17 cellular contexts compared by ENCODE assay signal in the genomic region with DNA sequence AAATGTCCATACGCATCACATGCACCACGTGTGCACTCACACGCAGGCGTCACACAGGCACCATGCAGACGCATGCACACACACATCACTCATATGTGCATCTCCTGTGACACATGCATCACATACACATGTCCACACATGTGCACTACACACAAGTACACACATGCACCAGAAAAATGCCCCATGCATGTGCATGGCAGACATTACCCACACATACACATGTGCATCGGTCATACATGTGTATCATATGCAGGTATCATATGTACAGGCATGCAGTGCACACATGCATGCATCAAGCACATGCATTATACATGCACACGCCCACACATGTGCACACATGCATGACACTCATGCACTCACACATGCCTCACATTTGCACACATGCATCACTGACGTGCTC.
"Had no signal": no experiment of that assay in that cellular context is flagged by ENCODE, and none has a peak within 500 bp of the region (broad histone marks: within the 10 kb centered on the region; RNA-seq: fewer than 3 reads in every experiment).

No MANE protein-coding gene starts in this region.

- H3K27ac Mint-ChIP-seq: activated naive CD4-positive, alpha-beta T cell treated with anti-CD3 and anti-CD28 coated beads, Interleukin-2, amount 50 U/mL, for 24 hours; activated T-cell treated with anti-CD3 and anti-CD28 coated beads, Interleukin-2, amount 50 U/mL, for 24 hours; T-cell had no signal

- H3K4me1 Mint-ChIP-seq: activated naive CD4-positive, alpha-beta T cell treated with anti-CD3 and anti-CD28 coated beads, Interleukin-2, amount 50 U/mL, for 24 hours; T-cell had no signal

- H3K9me3 ChIP-seq: adrenal gland, colonic mucosa, esophagus muscularis mucosa, transverse colon had no signal

- H3K9me3 Mint-ChIP-seq: activated naive CD4-positive, alpha-beta T cell treated with anti-CD3 and anti-CD28 coated beads, Interleukin-2, amount 50 U/mL, for 24 hours; activated T-cell treated with anti-CD3 and anti-CD28 coated beads, Interleukin-2, amount 50 U/mL, for 24 hours; T-cell had no signal

- H3K4me3 Mint-ChIP-seq: activated naive CD4-positive, alpha-beta T cell treated with anti-CD3 and anti-CD28 coated beads, Interleukin-2, amount 50 U/mL, for 24 hours; activated T-cell treated with anti-CD3 and anti-CD28 coated beads, Interleukin-2, amount 50 U/mL, for 24 hours; T-cell had no signal

- H3K36me3 ChIP-seq: adrenal gland, colonic mucosa, esophagus muscularis mucosa, transverse colon had no signal

- DNase-seq: activated CD4-positive, alpha-beta T cell treated with anti-CD3 and anti-CD28 coated beads, Interleukin-2, amount 50 U/mL, for 1 hour; activated T-cell treated with anti-CD3 and anti-CD28 coated beads, Interleukin-2, amount 50 U/mL, for 24 hours; caudate nucleus; colonic mucosa; mesendoderm; stimulated activated CD4-positive, alpha-beta T cell treated with anti-CD3 and anti-CD28 coated beads, Interleukin-4, amount 100 ng/mL, for 1 hour; stimulated activated naive CD4-positive, alpha-beta T cell; T-cell; T-helper 9 cell; transverse colon had no signal

- ATAC-seq: activated CD4-positive, CD25-positive, alpha-beta regulatory T cell treated with anti-CD3 and anti-CD28 coated beads, Interleukin-2, amount 50 U/mL, for 24 hours; T-cell had no signal

- H3K27me3 ChIP-seq: adrenal gland, colonic mucosa, hepatocyte, transverse colon had no signal

- H3K4me1 ChIP-seq: adrenal gland, colonic mucosa, parathyroid adenoma had no signal

- H3K36me3 Mint-ChIP-seq: activated naive CD4-positive, alpha-beta T cell treated with anti-CD3 and anti-CD28 coated beads, Interleukin-2, amount 50 U/mL, for 24 hours; T-cell had no signal

- H3K4me3 ChIP-seq: adrenal gland, colonic mucosa, esophagus muscularis mucosa, hepatocyte, SK-N-MC, transverse colon had no signal

- H3K27ac ChIP-seq: colonic mucosa, esophagus muscularis mucosa, hepatocyte, parathyroid adenoma, SK-N-MC, transverse colon had no signal
